ENCODE assay signal across 8 cellular contexts in genomic region chr9:38008168-38009034, GRCh38.
DNase-seq lines count a peak whose midpoint lies in the region; ATAC-seq, FAIRE-seq and TF ChIP-seq lines count a peak whose summit lies in the region.

No MANE protein-coding gene starts in this region.

- in situ Hi-C loops in GM13977 (cut with MboI; ENCODE audit: low pct_unique_long_range_greater_than_20kb, low sequenced_read_pairs, unreplicated experiment), result no loop called here
- in situ Hi-C loops in gastrocnemius medialis (cut with MboI; ENCODE audit: low sequenced_read_pairs in 4 of 4), result no loop called here

- TF ChIP-seq POLR2A in H54 (IDR thresholded peaks at IDR 0.05; ENCODE audit: low read depth, low read length) (no peak), gastrocnemius medialis (IDR thresholded peaks at IDR 0.05) (no peak), uterus (IDR thresholded peaks at IDR 0.05) (no peak)

- peak in 1 of 2 donors; percentile 38 for ATAC-seq in gastrocnemius medialis

- intact Hi-C loops in gastrocnemius medialis (cut with DNase I; ENCODE audit: low total_unique reads), result no loop called here
- intact Hi-C loops in uterus (cut with DNase I; ENCODE audit: low total_unique reads), result no loop called here

- H3K9me3 ChIP-seq in gastrocnemius medialis, result no peaks in the 10 kb centered on the region
- no peaks in the 10 kb centered on the region for H3K9me3 ChIP-seq in uterus

- H3K4me3 ChIP-seq in LNCaP clone FGC (ENCODE audit: low read depth, low read length) (no peak overlapping the region), gastrocnemius medialis (no peak overlapping the region), uterus (no peak overlapping the region)

- H3K36me3 ChIP-seq in gastrocnemius medialis (no peaks in the 10 kb centered on the region), uterus (no peaks in the 10 kb centered on the region)

- H3K27ac ChIP-seq in gastrocnemius medialis, result peak overlapping the region in 3 of 4 donors; percentile 3 to 14 (median 10)
- H3K27ac ChIP-seq in uterus, result no peak overlapping the region

- peak; percentile 89 for FAIRE-seq in H54 (lab: Jason Lieb, UNC)

- TF ChIP-seq CTCF in GM13977 (IDR thresholded peaks at IDR 0.05; ENCODE audit: extremely low read depth, insufficient read depth, missing control alignments) (no peak), LNCaP clone FGC (IDR thresholded peaks at IDR 0.05; ENCODE audit: control insufficient read depth, extremely low read depth, insufficient read depth) (no peak), gastrocnemius medialis (IDR thresholded peaks at IDR 0.05 in 4 of 5, conservative IDR thresholded peaks at IDR 0.05 in 1 of 5) (no peak), uterus (IDR thresholded peaks at IDR 0.05) (no peak)

- H3K27me3 ChIP-seq in gastrocnemius medialis, result no peaks in the 10 kb centered on the region
- H3K27me3 ChIP-seq in uterus, result no peaks in the 10 kb centered on the region

- DNase-seq in GM13977 (ENCODE audit: low spot score), result peak; percentile 63
- DNase-seq in H54 (ENCODE audit: insufficient read length, low spot score), result peak; percentile 72
- DNase-seq in LNCaP clone FGC (ENCODE audit: low read depth), result peak; percentile 75
- peak; percentile 14 to 37 for DNase-seq in activated CD8-positive, alpha-beta memory T cell treated with anti-CD3 and anti-CD28 coated beads for 4 hours (ENCODE audit: low read depth in 2 of 2)
- DNase-seq in germinal center (ENCODE audit: low spot score), result peak; percentile 21
- no peak for DNase-seq in gastrocnemius medialis
- no peak for DNase-seq in uterus
- DNase-seq in DMS 273 (lab: John Stamatoyannopoulos, UW; ENCODE audit: unreplicated experiment), result no peak

- no peaks in the 10 kb centered on the region for H3K4me1 ChIP-seq in gastrocnemius medialis
- no peaks in the 10 kb centered on the region for H3K4me1 ChIP-seq in uterus

Comparison
In these comparisons a context has a peak if more than half of its experiments do, and no peak if none do; other contexts are left out.
1. DNase-seq: peak in GM13977 (single experiment), H54 (single experiment), LNCaP clone FGC (single experiment), activated CD8-positive, alpha-beta memory T cell treated with anti-CD3 and anti-CD28 coated beads for 4 hours (2 of 2) and germinal center (single experiment); none in gastrocnemius medialis (0 of 2), uterus (0 of 2) and DMS 273 (single experiment).
2. H3K27ac ChIP-seq: peak in gastrocnemius medialis (3 of 4); none in uterus (0 of 2).